In the genomic region with DNA sequence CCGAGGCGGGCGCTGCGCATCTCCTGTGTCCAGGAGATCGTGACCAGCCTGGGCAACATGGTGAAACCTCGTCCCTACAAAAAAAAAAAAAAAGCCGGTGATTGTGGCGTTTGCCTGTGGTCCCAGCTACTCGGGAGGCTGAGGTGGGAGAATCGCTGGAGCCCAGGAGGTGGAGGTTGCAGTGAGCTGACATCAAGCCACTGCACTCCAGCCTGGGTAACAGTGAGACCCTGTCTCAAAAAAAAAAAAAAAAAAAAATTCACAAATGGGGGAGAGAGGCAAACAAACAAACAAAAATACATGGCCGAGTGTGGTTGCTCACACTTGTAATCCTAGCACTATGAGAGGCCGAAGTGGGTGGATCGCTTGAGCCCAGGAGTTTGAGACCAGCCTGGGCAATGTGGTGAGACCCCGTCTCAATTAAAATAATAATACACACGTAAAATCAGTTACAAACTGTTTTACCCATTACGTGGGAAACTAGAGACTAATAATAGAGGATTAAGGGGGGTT, we compare ENCODE assay signal across 8 cellular contexts. TPM values are rescaled to one million over a fixed set of nuclear protein-coding genes. Genes with fewer than 3 reads are reported as not detected.
A peak's percentile ranks its signal among the peaks of the same experiment; 100 is the strongest.
DNase-seq lines count a peak whose midpoint lies in the region; ATAC-seq and TF ChIP-seq lines count a peak whose summit lies in the region.

No MANE protein-coding gene starts in this region.

- H3K36me3 Mint-ChIP-seq in MCF 10A (ENCODE audit: insufficient read depth, unreplicated experiment) (peaks cover 29% of the 10 kb centered on the region), mesothelial cell of epicardium (peaks cover 2% of the 10 kb centered on the region)

- H3K27ac Mint-ChIP-seq in MCF 10A (ENCODE audit: low read depth, unreplicated experiment): peak overlapping the region; percentile 90
- peak overlapping the region; percentile 99 for H3K27ac Mint-ChIP-seq in mesothelial cell of epicardium

- H3K4me3 Mint-ChIP-seq in MCF 10A (ENCODE audit: unreplicated experiment): peak overlapping the region; percentile 83
- H3K4me3 Mint-ChIP-seq in mesothelial cell of epicardium: peak overlapping the region; percentile 99

- H3K4me3 ChIP-seq in left ventricle myocardium inferior: peak overlapping the region; percentile 86

- no peaks in the 10 kb centered on the region for H3K9me3 Mint-ChIP-seq in MCF 10A (ENCODE audit: unreplicated experiment)
- H3K9me3 Mint-ChIP-seq in mesothelial cell of epicardium: no peaks in the 10 kb centered on the region

- POLR2A ChIA-PET in MCF 10A (lab: Yijun Ruan, JAX): interaction anchor here (0.6 to 7.5 kb wide), 40 partner anchors 9 to 378 kb away, joined by 3 to 134 read pairs (median 8); a partner anchor contains a TSS

- CTCF ChIA-PET in MCF 10A (lab: Yijun Ruan, JAX): interaction anchor here (0.6 to 4.7 kb wide), 21 partner anchors 9 to 1102 kb away, joined by 3 to 44 read pairs (median 4); a partner anchor contains a TSS

- H3K4me1 Mint-ChIP-seq in MCF 10A (ENCODE audit: insufficient read depth, unreplicated experiment): peaks cover 19% of the 10 kb centered on the region
- H3K4me1 Mint-ChIP-seq in mesothelial cell of epicardium: peaks cover 20% of the 10 kb centered on the region

- H3K4me1 ChIP-seq in left ventricle myocardium inferior: peaks cover 55% of the 10 kb centered on the region

- BruUV-seq in MCF 10A (replicated peaks; lab: Mats Ljungman, UMichigan): no TSS peak

- H3K36me3 ChIP-seq in left ventricle myocardium inferior: peaks cover 17% of the 10 kb centered on the region

- H3K9me3 ChIP-seq in left ventricle myocardium inferior (replicated peaks): no peaks in the 10 kb centered on the region

- H3K27me3 Mint-ChIP-seq in MCF 10A (ENCODE audit: insufficient read depth, unreplicated experiment) (no peaks in the 10 kb centered on the region), mesothelial cell of epicardium (ENCODE audit: low read depth) (no peaks in the 10 kb centered on the region)

- intact Hi-C loops in left ventricle myocardium inferior (cut with micrococcal nuclease) (no loop called here), Right ventricle myocardium superior (cut with DNase I) (no loop called here), MCF 10A (cut with micrococcal nuclease) (loop anchor here (5.0 to 10.0 kb wide), 2 partner anchors 262 to 505 kb away; a partner anchor contains a TSS)

- no peak for TF ChIP-seq CTCF in left ventricle myocardium inferior (IDR thresholded peaks at IDR 0.05; ENCODE audit: borderline replicate concordance)
- no peak for TF ChIP-seq CTCF in MCF 10A (IDR thresholded peaks at IDR 0.05; ENCODE audit: unreplicated experiment)
- TF ChIP-seq CTCF in mesothelial cell of epicardium (IDR thresholded peaks at IDR 0.05; ENCODE audit: unreplicated experiment): no peak

- H3K27ac ChIP-seq in left ventricle myocardium inferior (replicated peaks): peak overlapping the region; percentile 94

- ATAC-seq in Right ventricle myocardium superior (ENCODE audit: poor library complexity) (no peak), GM18868 (IDR thresholded peaks at IDR 0.05; ENCODE audit: unreplicated experiment) (no peak)

- no peak for DNase-seq in left ventricle myocardium inferior
- DNase-seq in Right ventricle myocardium superior: no peak
- no peak for DNase-seq in MCF 10A (ENCODE audit: unreplicated experiment)
- no peak for DNase-seq in mesothelial cell of epicardium (ENCODE audit: low spot score in 2 of 2, unreplicated experiment in 2 of 2)
- no peak for DNase-seq in ecto neural progenitor cell (ENCODE audit: low spot score)
- DNase-seq in NCI-H510A treated with DMSO at 0.1 percent for 48 hours (lab: John Stamatoyannopoulos, UW): no peak
- no peak for DNase-seq in NCI-H2171 treated with DMSO at 0.1 percent for 48 hours (lab: John Stamatoyannopoulos, UW)

- no peaks in the 10 kb centered on the region for H3K27me3 ChIP-seq in left ventricle myocardium inferior (ENCODE audit: low read depth)

RNA-seq across cellular contexts. Expression of a gene that starts 0.8 kb away (rescaled TPM):
- total RNA-seq in left ventricle myocardium inferior (23.5 TPM), Right ventricle myocardium superior (22.0 TPM), MCF 10A (2022) (31.5 and 35.7 TPM in 2 replicates), mesothelial cell of epicardium (11.3 to 15.1 TPM (median 14.3 TPM) in 3 replicates)

RNA-seq across cellular contexts. Expression of a gene that starts 0.9 kb away (rescaled TPM):
- 29.0 TPM for total RNA-seq in left ventricle myocardium inferior
- 24.6 TPM for total RNA-seq in Right ventricle myocardium superior
- total RNA-seq in MCF 10A (2022): 39.7 and 42.2 TPM in 2 replicates
- 26.1 to 29.0 TPM (median 26.6 TPM) in 3 replicates for total RNA-seq in mesothelial cell of epicardium

RNA-seq across cellular contexts. Expression of a gene that starts 55.0 kb away (rescaled TPM):
- total RNA-seq in left ventricle myocardium inferior (not detected), Right ventricle myocardium superior (not detected), MCF 10A (2022) (not detected in 2 replicates), mesothelial cell of epicardium (0.65 to 0.78 TPM in 2 of 3 replicates, not detected in the other)
